In the genomic region with DNA sequence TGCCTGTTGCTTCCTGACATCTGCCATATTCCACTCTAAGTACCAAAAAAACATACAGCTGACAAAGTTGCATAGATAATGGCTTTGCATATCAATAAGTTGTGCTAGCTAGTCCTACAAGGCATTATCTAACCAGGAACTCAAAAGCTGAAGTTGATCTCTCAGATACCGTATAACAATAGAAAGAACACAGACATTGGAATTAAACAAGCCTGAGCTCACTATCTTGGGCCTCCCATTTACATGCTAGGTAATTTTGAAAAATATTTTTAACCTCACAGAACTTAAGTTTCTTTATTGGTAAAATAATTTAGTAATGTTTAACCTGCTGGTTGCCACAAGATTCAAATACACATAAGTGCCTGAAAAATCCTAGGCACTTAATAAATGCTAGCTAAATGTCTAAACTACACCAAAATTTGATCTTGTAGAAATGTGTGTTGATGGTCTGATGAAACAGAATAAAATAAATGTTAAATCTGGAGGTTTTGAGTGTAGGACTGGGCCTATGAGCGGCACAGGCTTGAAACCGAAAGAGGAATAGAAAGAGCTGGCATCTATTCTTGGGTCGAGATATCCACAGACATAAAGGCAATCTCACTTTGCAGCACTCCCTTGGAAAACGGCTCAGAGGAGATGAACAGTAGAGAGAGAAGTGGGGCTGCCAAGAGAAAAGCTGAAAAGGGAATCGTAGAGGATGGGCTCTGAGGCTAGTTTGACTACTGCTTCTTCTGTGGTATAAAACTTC, we compare ENCODE assay signal across 13 cellular contexts. TPM values are rescaled to one million over a fixed set of nuclear protein-coding genes. Genes with fewer than 3 reads are reported as not detected.
DNase-seq lines count a peak whose midpoint lies in the region; ATAC-seq and TF ChIP-seq lines count a peak whose summit lies in the region.
"Had no signal": no experiment of that assay in that cellular context is flagged by ENCODE, and none has a peak within 500 bp of the region (broad histone marks: within the 10 kb centered on the region; RNA-seq: fewer than 3 reads in every experiment).

No MANE protein-coding gene starts in this region.

- H3K9me3 Mint-ChIP-seq in activated T-helper 1 cell treated with anti-CD3 and anti-CD28 coated beads, Interleukin-12 subunit alpha, Interleukin-12 subunit beta, Interleukin-2, Interleukin-4 antibody, amounts not matched to agents 30 ng/mL and 10 ng/mL and 1 ng/mL, durations not matched to agents 14 hours and 24 hours and 36 hours: no peaks in the 10 kb centered on the region
- no peaks in the 10 kb centered on the region for H3K9me3 Mint-ChIP-seq in endothelial cell (ENCODE audit: unreplicated experiment)
- H3K9me3 Mint-ChIP-seq: activated CD4-positive, alpha-beta T cell treated with anti-CD3 and anti-CD28 coated beads, Interleukin-2, amount 10 ng/mL, durations not matched to agents 7 days and 5 days had no signal

- ATAC-seq in GM18861 (IDR thresholded peaks at IDR 0.05; ENCODE audit: unreplicated experiment): peak; percentile 74
- peak; percentile 95 for ATAC-seq in GM21529 (IDR thresholded peaks at IDR 0.05; ENCODE audit: unreplicated experiment)
- ATAC-seq in HG03342 (IDR thresholded peaks at IDR 0.05; ENCODE audit: unreplicated experiment): peak; percentile 73

- H3K36me3 Mint-ChIP-seq in activated T-helper 1 cell treated with anti-CD3 and anti-CD28 coated beads, Interleukin-12 subunit alpha, Interleukin-12 subunit beta, Interleukin-2, Interleukin-4 antibody, amounts not matched to agents 30 ng/mL and 10 ng/mL and 1 ng/mL, durations not matched to agents 14 hours and 24 hours and 36 hours (ENCODE audit: low read depth): no peaks in the 10 kb centered on the region
- H3K36me3 Mint-ChIP-seq in endothelial cell (ENCODE audit: low read depth, unreplicated experiment): no peaks in the 10 kb centered on the region
- H3K36me3 Mint-ChIP-seq: activated naive CD8-positive, alpha-beta T cell; CD4-positive, alpha-beta memory T cell had no signal

- H3K4me1 Mint-ChIP-seq in activated T-helper 1 cell treated with anti-CD3 and anti-CD28 coated beads, Interleukin-12 subunit alpha, Interleukin-12 subunit beta, Interleukin-2, Interleukin-4 antibody, amounts not matched to agents 30 ng/mL and 10 ng/mL and 1 ng/mL, durations not matched to agents 14 hours and 24 hours and 36 hours (ENCODE audit: low read depth): no peaks in the 10 kb centered on the region
- H3K4me1 Mint-ChIP-seq in endothelial cell (ENCODE audit: unreplicated experiment): peaks cover 8% of the 10 kb centered on the region
- H3K4me1 Mint-ChIP-seq: activated CD4-positive, alpha-beta T cell treated with anti-CD3 and anti-CD28 coated beads, Interleukin-2, amount 10 ng/mL, durations not matched to agents 7 days and 5 days; CD4-positive, alpha-beta memory T cell had no signal

- no peak for TF ChIP-seq CTCF in endothelial cell (IDR thresholded peaks at IDR 0.05; ENCODE audit: unreplicated experiment)

- peaks cover 3% of the 10 kb centered on the region for H3K27me3 Mint-ChIP-seq in activated T-helper 1 cell treated with anti-CD3 and anti-CD28 coated beads, Interleukin-12 subunit alpha, Interleukin-12 subunit beta, Interleukin-2, Interleukin-4 antibody, amounts not matched to agents 30 ng/mL and 10 ng/mL and 1 ng/mL, durations not matched to agents 14 hours and 24 hours and 36 hours (ENCODE audit: insufficient read depth)
- no peaks in the 10 kb centered on the region for H3K27me3 Mint-ChIP-seq in endothelial cell (ENCODE audit: unreplicated experiment)

- no peak overlapping the region for H3K4me3 Mint-ChIP-seq in activated T-helper 1 cell treated with anti-CD3 and anti-CD28 coated beads, Interleukin-12 subunit alpha, Interleukin-12 subunit beta, Interleukin-2, Interleukin-4 antibody, amounts not matched to agents 30 ng/mL and 10 ng/mL and 1 ng/mL, durations not matched to agents 14 hours and 24 hours and 36 hours
- no peak overlapping the region for H3K4me3 Mint-ChIP-seq in endothelial cell (ENCODE audit: unreplicated experiment)
- H3K4me3 Mint-ChIP-seq: activated CD4-positive, alpha-beta T cell treated with anti-CD3 and anti-CD28 coated beads, Interleukin-2, amount 10 ng/mL, durations not matched to agents 7 days and 5 days; activated naive CD8-positive, alpha-beta T cell; CD4-positive, alpha-beta memory T cell had no signal

- DNase-seq in SIG-M5 treated with dmso at 0.1 percent for 504 hours (lab: John Stamatoyannopoulos, UW; ENCODE audit: unreplicated experiment) (peak; percentile 74), NCI-H2081 treated with DMSO at 0.1 percent for 48 hours (lab: John Stamatoyannopoulos, UW) (no peak), NCI-H1436 treated with DMSO at 0.1 percent for 48 hours (lab: John Stamatoyannopoulos, UW) (no peak), endothelial cell (ENCODE audit: low spot score) (no peak)
- DNase-seq in activated T-helper 1 cell treated with anti-CD3 and anti-CD28 coated beads, Interleukin-12 subunit alpha, Interleukin-12 subunit beta, Interleukin-2, Interleukin-4 antibody, amounts not matched to agents 30 ng/mL and 10 ng/mL and 1 ng/mL, durations not matched to agents 14 hours and 24 hours and 36 hours (ENCODE audit: low spot score): no peak
- DNase-seq: activated CD4-positive, alpha-beta T cell treated with anti-CD3 and anti-CD28 coated beads, Interleukin-2, amount 10 ng/mL, durations not matched to agents 7 days and 5 days; CD4-positive, alpha-beta memory T cell; NCI-H2029 treated with DMSO at 0.1 percent for 48 hours; SHP77 had no signal

- no peak overlapping the region for H3K27ac Mint-ChIP-seq in activated T-helper 1 cell treated with anti-CD3 and anti-CD28 coated beads, Interleukin-12 subunit alpha, Interleukin-12 subunit beta, Interleukin-2, Interleukin-4 antibody, amounts not matched to agents 30 ng/mL and 10 ng/mL and 1 ng/mL, durations not matched to agents 14 hours and 24 hours and 36 hours
- H3K27ac Mint-ChIP-seq in endothelial cell (ENCODE audit: unreplicated experiment): no peak overlapping the region
- H3K27ac Mint-ChIP-seq: activated CD4-positive, alpha-beta T cell treated with anti-CD3 and anti-CD28 coated beads, Interleukin-2, amount 10 ng/mL, durations not matched to agents 7 days and 5 days; activated naive CD8-positive, alpha-beta T cell; CD4-positive, alpha-beta memory T cell had no signal

- intact Hi-C loops in activated T-helper 1 cell treated with anti-CD3 and anti-CD28 coated beads, Interleukin-12 subunit alpha, Interleukin-12 subunit beta, Interleukin-2, Interleukin-4 antibody, amounts not matched to agents 30 ng/mL and 10 ng/mL and 1 ng/mL, durations not matched to agents 14 hours and 24 hours and 36 hours (cut with micrococcal nuclease): no loop called here

RNA-seq across cellular contexts. Expression of gene TTC14, which starts 30.0 kb away (rescaled TPM):
- total RNA-seq in activated T-helper 1 cell treated with anti-CD3 and anti-CD28 coated beads, Interleukin-12 subunit alpha, Interleukin-12 subunit beta, Interleukin-2, Interleukin-4 antibody, amounts not matched to agents 30 ng/mL and 10 ng/mL and 1 ng/mL, durations not matched to agents 14 hours and 24 hours and 36 hours: 43.9 and 50.0 TPM in 2 replicates
- total RNA-seq in endothelial cell (ENCODE audit: unreplicated experiment): 40.4 TPM
